1 cellular context compared by ENCODE assay signal in the genomic region with DNA sequence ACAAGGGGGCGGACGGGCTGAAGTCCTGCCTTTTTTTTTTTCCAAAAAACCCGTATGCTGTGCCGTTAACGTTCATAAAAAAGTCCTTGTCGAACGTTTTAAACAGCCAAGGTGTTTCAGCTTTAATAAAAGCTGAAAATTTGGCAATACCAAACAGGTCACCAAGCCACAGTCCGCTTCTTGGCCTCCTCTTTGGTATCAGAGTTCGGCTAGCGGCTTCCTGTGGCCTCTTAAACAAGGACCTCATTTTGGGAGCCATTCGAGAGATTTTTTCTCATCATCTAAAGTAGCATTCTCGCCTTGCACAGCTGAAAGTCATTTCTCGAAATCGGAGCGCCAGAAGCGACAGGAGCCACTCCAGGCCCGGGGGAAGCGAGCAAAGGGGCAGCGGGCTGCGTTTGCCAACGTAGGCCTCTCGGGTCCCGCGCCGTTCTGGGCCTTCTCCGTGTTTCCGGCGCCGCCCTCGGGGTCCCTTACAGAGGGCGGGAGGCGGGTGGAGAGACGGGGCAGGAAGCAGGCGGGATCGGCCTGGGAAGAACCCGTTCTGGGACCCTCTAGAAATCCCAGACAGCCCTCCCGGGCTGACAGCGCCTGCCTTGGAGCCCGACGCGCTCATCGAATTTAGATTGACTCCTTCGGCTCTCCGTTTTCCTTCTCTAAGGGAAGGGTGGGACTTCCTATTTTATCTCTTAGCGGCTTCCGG.
TF ChIP-seq lines count a peak whose summit lies in the region.

No MANE protein-coding gene starts in this region.

TF ChIP-seq in HepG2, 621 proteins besides CTCF, POLR2A, EP300 and RAD21 (continued from another document and continues in another):
- TF ChIP-seq, protein P1, sequence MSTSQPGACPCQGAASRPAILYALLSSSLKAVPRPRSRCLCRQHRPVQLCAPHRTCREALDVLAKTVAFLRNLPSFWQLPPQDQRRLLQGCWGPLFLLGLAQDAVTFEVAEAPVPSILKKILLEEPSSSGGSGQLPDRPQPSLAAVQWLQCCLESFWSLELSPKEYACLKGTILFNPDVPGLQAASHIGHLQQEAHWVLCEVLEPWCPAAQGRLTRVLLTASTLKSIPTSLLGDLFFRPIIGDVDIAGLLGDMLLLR (CRISPR knock-in tag; IDR thresholded peaks at IDR 0.05): no peak
- TF ChIP-seq ZSCAN9 (CRISPR knock-in tag; IDR thresholded peaks at IDR 0.05; ENCODE audit: borderline replicate concordance) (no peak), KLF15 (CRISPR knock-in tag; IDR thresholded peaks at IDR 0.05; ENCODE audit: borderline replicate concordance) (peak; percentile 62; the same call in 1 of the 2 replicates), ZNF83 (CRISPR knock-in tag; IDR thresholded peaks at IDR 0.05; ENCODE audit: borderline replicate concordance) (no peak), FOSL1 (CRISPR knock-in tag; IDR thresholded peaks at IDR 0.05; ENCODE audit: borderline replicate concordance) (no peak), MTA3 (CRISPR knock-in tag; IDR thresholded peaks at IDR 0.05) (no peak), ATF1 (CRISPR knock-in tag; IDR thresholded peaks at IDR 0.05) (no peak), ZSCAN20 (CRISPR knock-in tag; IDR thresholded peaks at IDR 0.05; ENCODE audit: borderline replicate concordance) (no peak), KAT8 (CRISPR knock-in tag; IDR thresholded peaks at IDR 0.05) (peak; percentile 82), NFE2 (CRISPR knock-in tag; IDR thresholded peaks at IDR 0.05) (no peak), MIXL1 (CRISPR knock-in tag; IDR thresholded peaks at IDR 0.05) (peak; percentile 17; the same call in 1 of the 2 replicates), GTF3A (CRISPR knock-in tag; conservative IDR thresholded peaks at IDR 0.05) (no peak), SNAI1 (CRISPR knock-in tag; IDR thresholded peaks at IDR 0.05; ENCODE audit: borderline replicate concordance) (peak; percentile 62; the same call in 1 of the 2 replicates), MAFK (conservative IDR thresholded peaks at IDR 0.05 in 1 of 2, IDR thresholded peaks at IDR 0.05 in 1 of 2; ENCODE audit: low read length in 2 of 2) (no peak), SRSF1 (optimal IDR thresholded peaks at IDR 0.05; ENCODE audit: low read depth, low read length) (peak; percentile 51), LCORL (IDR thresholded peaks at IDR 0.05) (peak; percentile 47; the same call in 1 of the 2 replicates), LCORL (CRISPR knock-in tag; IDR thresholded peaks at IDR 0.05) (no peak), ZSCAN30 (CRISPR knock-in tag; IDR thresholded peaks at IDR 0.05) (0 out of 2 replicates have a peak, but pooled peaks have one; percentile 31), ZNF782 (CRISPR knock-in tag; IDR thresholded peaks at IDR 0.05; ENCODE audit: borderline replicate concordance) (no peak), MAFG (CRISPR knock-in tag; IDR thresholded peaks at IDR 0.05) (no peak), ATRX (CRISPR knock-in tag; IDR thresholded peaks at IDR 0.05; ENCODE audit: borderline replicate concordance) (no peak), ZNF766 (CRISPR knock-in tag; IDR thresholded peaks at IDR 0.05; ENCODE audit: borderline replicate concordance) (no peak), ZNF563 (CRISPR knock-in tag; IDR thresholded peaks at IDR 0.05) (peak; percentile 86), ASH2L (IDR thresholded peaks at IDR 0.05; ENCODE audit: insufficient read length, low read depth, low read length) (no peak), KLF11 (CRISPR knock-in tag; IDR thresholded peaks at IDR 0.05) (no peak; the same call in 1 of the 2 replicates)
- TF ChIP-seq, protein P2, sequence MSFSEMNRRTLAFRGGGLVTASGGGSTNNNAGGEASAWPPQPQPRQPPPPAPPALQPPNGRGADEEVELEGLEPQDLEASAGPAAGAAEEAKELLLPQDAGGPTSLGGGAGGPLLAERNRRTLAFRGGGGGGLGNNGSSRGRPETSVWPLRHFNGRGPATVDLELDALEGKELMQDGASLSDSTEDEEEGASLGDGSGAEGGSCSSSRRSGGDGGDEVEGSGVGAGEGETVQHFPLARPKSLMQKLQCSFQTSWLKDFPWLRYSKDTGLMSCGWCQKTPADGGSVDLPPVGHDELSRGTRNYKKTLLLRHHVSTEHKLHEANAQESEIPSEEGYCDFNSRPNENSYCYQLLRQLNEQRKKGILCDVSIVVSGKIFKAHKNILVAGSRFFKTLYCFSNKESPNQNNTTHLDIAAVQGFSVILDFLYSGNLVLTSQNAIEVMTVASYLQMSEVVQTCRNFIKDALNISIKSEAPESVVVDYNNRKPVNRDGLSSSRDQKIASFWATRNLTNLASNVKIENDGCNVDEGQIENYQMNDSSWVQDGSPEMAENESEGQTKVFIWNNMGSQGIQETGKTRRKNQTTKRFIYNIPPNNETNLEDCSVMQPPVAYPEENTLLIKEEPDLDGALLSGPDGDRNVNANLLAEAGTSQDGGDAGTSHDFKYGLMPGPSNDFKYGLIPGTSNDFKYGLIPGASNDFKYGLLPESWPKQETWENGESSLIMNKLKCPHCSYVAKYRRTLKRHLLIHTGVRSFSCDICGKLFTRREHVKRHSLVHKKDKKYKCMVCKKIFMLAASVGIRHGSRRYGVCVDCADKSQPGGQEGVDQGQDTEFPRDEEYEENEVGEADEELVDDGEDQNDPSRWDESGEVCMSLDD (CRISPR knock-in tag; IDR thresholded peaks at IDR 0.05; ENCODE audit: borderline replicate concordance): no peak; the same call in 1 of the 2 replicates
- TF ChIP-seq, protein P3, sequence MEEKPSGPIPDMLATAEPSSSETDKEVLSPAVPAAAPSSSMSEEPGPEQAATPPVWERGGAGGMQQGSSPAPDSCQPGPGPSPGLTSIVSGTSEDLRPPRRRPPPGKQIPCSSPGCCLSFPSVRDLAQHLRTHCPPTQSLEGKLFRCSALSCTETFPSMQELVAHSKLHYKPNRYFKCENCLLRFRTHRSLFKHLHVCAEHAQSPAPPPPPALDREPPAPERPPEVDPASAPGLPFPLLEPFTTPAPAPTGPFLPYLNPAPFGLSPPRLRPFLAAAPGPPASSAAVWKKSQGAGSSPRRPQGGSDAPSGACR (CRISPR knock-in tag; IDR thresholded peaks at IDR 0.05): no peak
- TF ChIP-seq, protein P4, sequence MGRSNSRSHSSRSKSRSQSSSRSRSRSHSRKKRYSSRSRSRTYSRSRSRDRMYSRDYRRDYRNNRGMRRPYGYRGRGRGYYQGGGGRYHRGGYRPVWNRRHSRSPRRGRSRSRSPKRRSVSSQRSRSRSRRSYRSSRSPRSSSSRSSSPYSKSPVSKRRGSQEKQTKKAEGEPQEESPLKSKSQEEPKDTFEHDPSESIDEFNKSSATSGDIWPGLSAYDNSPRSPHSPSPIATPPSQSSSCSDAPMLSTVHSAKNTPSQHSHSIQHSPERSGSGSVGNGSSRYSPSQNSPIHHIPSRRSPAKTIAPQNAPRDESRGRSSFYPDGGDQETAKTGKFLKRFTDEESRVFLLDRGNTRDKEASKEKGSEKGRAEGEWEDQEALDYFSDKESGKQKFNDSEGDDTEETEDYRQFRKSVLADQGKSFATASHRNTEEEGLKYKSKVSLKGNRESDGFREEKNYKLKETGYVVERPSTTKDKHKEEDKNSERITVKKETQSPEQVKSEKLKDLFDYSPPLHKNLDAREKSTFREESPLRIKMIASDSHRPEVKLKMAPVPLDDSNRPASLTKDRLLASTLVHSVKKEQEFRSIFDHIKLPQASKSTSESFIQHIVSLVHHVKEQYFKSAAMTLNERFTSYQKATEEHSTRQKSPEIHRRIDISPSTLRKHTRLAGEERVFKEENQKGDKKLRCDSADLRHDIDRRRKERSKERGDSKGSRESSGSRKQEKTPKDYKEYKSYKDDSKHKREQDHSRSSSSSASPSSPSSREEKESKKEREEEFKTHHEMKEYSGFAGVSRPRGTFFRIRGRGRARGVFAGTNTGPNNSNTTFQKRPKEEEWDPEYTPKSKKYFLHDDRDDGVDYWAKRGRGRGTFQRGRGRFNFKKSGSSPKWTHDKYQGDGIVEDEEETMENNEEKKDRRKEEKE (IDR thresholded peaks at IDR 0.05): no peak
- TF ChIP-seq, protein P5, sequence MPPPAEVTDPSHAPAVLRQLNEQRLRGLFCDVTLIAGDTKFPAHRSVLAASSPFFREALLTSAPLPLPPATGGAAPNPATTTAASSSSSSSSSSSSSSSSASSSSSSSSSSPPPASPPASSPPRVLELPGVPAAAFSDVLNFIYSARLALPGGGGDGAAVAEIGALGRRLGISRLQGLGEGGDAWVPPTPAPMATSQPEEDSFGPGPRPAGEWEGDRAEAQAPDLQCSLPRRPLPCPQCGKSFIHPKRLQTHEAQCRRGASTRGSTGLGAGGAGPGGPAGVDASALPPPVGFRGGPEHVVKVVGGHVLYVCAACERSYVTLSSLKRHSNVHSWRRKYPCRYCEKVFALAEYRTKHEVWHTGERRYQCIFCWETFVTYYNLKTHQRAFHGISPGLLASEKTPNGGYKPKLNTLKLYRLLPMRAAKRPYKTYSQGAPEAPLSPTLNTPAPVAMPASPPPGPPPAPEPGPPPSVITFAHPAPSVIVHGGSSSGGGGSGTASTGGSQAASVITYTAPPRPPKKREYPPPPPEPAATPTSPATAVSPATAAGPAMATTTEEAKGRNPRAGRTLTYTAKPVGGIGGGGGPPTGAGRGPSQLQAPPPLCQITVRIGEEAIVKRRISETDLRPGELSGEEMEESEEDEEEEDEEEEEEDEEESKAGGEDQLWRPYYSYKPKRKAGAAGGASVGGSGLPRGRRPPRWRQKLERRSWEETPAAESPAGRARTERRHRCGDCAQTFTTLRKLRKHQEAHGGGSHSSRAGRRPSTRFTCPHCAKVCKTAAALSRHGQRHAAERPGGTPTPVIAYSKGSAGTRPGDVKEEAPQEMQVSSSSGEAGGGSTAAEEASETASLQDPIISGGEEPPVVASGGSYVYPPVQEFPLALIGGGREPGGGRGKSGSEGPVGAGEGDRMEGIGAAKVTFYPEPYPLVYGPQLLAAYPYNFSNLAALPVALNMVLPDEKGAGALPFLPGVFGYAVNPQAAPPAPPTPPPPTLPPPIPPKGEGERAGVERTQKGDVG (CRISPR knock-in tag; IDR thresholded peaks at IDR 0.05; ENCODE audit: borderline replicate concordance): no peak
- TF ChIP-seq, protein P6, sequence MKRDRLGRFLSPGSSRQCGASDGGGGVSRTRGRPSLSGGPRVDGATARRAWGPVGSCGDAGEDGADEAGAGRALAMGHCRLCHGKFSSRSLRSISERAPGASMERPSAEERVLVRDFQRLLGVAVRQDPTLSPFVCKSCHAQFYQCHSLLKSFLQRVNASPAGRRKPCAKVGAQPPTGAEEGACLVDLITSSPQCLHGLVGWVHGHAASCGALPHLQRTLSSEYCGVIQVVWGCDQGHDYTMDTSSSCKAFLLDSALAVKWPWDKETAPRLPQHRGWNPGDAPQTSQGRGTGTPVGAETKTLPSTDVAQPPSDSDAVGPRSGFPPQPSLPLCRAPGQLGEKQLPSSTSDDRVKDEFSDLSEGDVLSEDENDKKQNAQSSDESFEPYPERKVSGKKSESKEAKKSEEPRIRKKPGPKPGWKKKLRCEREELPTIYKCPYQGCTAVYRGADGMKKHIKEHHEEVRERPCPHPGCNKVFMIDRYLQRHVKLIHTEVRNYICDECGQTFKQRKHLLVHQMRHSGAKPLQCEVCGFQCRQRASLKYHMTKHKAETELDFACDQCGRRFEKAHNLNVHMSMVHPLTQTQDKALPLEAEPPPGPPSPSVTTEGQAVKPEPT (CRISPR knock-in tag; IDR thresholded peaks at IDR 0.05; ENCODE audit: low read depth): no peak; the same call in 1 of the 2 replicates
- TF ChIP-seq, protein P7, sequence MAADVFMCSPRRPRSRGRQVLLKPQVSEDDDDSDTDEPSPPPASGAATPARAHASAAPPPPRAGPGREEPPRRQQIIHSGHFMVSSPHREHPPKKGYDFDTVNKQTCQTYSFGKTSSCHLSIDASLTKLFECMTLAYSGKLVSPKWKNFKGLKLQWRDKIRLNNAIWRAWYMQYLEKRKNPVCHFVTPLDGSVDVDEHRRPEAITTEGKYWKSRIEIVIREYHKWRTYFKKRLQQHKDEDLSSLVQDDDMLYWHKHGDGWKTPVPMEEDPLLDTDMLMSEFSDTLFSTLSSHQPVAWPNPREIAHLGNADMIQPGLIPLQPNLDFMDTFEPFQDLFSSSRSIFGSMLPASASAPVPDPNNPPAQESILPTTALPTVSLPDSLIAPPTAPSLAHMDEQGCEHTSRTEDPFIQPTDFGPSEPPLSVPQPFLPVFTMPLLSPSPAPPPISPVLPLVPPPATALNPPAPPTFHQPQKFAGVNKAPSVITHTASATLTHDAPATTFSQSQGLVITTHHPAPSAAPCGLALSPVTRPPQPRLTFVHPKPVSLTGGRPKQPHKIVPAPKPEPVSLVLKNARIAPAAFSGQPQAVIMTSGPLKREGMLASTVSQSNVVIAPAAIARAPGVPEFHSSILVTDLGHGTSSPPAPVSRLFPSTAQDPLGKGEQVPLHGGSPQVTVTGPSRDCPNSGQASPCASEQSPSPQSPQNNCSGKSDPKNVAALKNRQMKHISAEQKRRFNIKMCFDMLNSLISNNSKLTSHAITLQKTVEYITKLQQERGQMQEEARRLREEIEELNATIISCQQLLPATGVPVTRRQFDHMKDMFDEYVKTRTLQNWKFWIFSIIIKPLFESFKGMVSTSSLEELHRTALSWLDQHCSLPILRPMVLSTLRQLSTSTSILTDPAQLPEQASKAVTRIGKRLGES (CRISPR knock-in tag; IDR thresholded peaks at IDR 0.05; ENCODE audit: borderline replicate concordance): no peak
- TF ChIP-seq, protein P8, sequence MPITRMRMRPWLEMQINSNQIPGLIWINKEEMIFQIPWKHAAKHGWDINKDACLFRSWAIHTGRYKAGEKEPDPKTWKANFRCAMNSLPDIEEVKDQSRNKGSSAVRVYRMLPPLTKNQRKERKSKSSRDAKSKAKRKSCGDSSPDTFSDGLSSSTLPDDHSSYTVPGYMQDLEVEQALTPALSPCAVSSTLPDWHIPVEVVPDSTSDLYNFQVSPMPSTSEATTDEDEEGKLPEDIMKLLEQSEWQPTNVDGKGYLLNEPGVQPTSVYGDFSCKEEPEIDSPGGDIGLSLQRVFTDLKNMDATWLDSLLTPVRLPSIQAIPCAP (CRISPR knock-in tag; IDR thresholded peaks at IDR 0.05; ENCODE audit: low read depth): no peak
- TF ChIP-seq, protein P9, sequence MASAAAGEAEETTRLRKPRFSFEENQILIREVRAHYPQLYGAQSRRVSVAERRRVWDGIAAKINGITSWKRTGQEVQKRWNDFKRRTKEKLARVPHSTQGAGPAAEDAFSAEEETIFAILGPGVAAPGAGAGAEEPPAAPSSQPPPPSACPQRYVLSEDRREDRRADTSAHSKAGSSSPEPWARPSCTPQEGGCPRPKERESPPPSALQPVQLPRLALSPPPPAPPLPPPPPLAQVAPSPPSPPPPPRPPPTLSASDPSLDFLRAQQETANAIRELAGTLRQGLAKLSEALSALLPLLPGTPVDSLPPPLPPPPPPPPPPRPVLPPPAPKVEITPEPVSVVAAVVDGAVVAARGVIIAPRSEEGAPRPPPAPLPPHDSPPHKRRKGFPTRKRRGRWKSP (CRISPR knock-in tag; IDR thresholded peaks at IDR 0.05): peak; percentile 30; the same call in 1 of the 2 replicates
